8 cellular contexts compared by ENCODE assay signal in genomic region chr7:139109983-139110411, GRCh38. TPM values are rescaled to one million over a fixed set of nuclear protein-coding genes. Genes with fewer than 3 reads are reported as not detected.
DNase-seq lines count a peak whose midpoint lies in the region; ATAC-seq, FAIRE-seq and TF ChIP-seq lines count a peak whose summit lies in the region.

No MANE protein-coding gene starts in this region.

- POLR2A ChIA-PET in naive thymus-derived CD8-positive, alpha-beta T cell (lab: Charles Lee) = interaction anchor here (0.6 to 2.7 kb wide), 8 partner anchors 9 to 44 kb away, joined by 3 to 30 read pairs (median 7); a partner anchor contains a TSS

- TF ChIP-seq CTCF in C4-2B (conservative IDR thresholded peaks at IDR 0.05) (no peak), bronchial epithelial cell (IDR thresholded peaks at IDR 0.05; ENCODE audit: insufficient read depth, low read length, severe bottlenecking) (no peak), D721Med (IDR thresholded peaks at IDR 0.05; ENCODE audit: insufficient read depth, missing control alignments) (no peak)

- DNase-seq in bronchial epithelial cell (ENCODE audit: low read depth) = peak; percentile 35
- no peak for DNase-seq in naive thymus-derived CD8-positive, alpha-beta T cell
- no peak for DNase-seq in OCI-M1 (lab: John Stamatoyannopoulos, UW)
- no peak for DNase-seq in GM12891 (ENCODE audit: insufficient read length, low spot score)
- DNase-seq in D721Med (ENCODE audit: insufficient read length, low spot score) = no peak

- FAIRE-seq in bronchial epithelial cell (lab: Jason Lieb, UNC) = no peak
- FAIRE-seq in GM12891 (lab: Jason Lieb, UNC) = no peak
- FAIRE-seq in D721Med (lab: Jason Lieb, UNC) = no peak

- H3K36me3 Mint-ChIP-seq in naive thymus-derived CD8-positive, alpha-beta T cell = peaks cover 24 to 35% (median 27%) of the 10 kb centered on the region in 3 donors

- peak overlapping the region; percentile 97 for H3K27ac ChIP-seq in C4-2B

- no peaks in the 10 kb centered on the region for H3K36me3 ChIP-seq in bronchial epithelial cell (ENCODE audit: control insufficient read depth, insufficient read depth, low read length)

- ATAC-seq in HG03432 (IDR thresholded peaks at IDR 0.05; ENCODE audit: unreplicated experiment) (peak; percentile 0), HG02623 (IDR thresholded peaks at IDR 0.05; ENCODE audit: unreplicated experiment) (no peak)
- peak in 1 of 2 donors; percentile 41 for ATAC-seq in naive thymus-derived CD8-positive, alpha-beta T cell

- peak overlapping the region; percentile 95 to 99 (median 99) for H3K27ac Mint-ChIP-seq in naive thymus-derived CD8-positive, alpha-beta T cell

- H3K27me3 Mint-ChIP-seq in naive thymus-derived CD8-positive, alpha-beta T cell = no peaks in the 10 kb centered on the region

- H3K9me3 Mint-ChIP-seq in naive thymus-derived CD8-positive, alpha-beta T cell = peaks cover 0 to 10% (median 0%) of the 10 kb centered on the region in 9 donors

- H3K4me1 Mint-ChIP-seq in naive thymus-derived CD8-positive, alpha-beta T cell = peaks cover 19 to 53% (median 47%) of the 10 kb centered on the region in 4 donors

- H3K4me3 ChIP-seq in bronchial epithelial cell (ENCODE audit: low read depth, low read length) = peak overlapping the region; percentile 98

- H3K27me3 ChIP-seq in bronchial epithelial cell (ENCODE audit: control insufficient read depth, insufficient read depth, low read length) = no peaks in the 10 kb centered on the region

- TF ChIP-seq POLR2A in GM12891 (IDR thresholded peaks at IDR 0.05; ENCODE audit: low read depth, low read length) = no peak

- peak overlapping the region; percentile 95 to 100 (median 98) for H3K4me3 Mint-ChIP-seq in naive thymus-derived CD8-positive, alpha-beta T cell

TF ChIP-seq in GM12891, 5 proteins besides CTCF, POLR2A, EP300 and RAD21:
- TF ChIP-seq POLR2AphosphoS5 (IDR thresholded peaks at IDR 0.05; ENCODE audit: low read depth, low read length) = no peak
- TF ChIP-seq TAF1 (IDR thresholded peaks at IDR 0.05; ENCODE audit: low read depth, low read length) = no peak
- TF ChIP-seq SPI1 (IDR thresholded peaks at IDR 0.05; ENCODE audit: low read depth, low read length) = no peak
- TF ChIP-seq PAX5 (IDR thresholded peaks at IDR 0.05; ENCODE audit: insufficient read depth, low read length, severe bottlenecking) = no peak
- no peak for TF ChIP-seq POU2F2 (IDR thresholded peaks at IDR 0.05; ENCODE audit: low read depth, low read length)

RNA-seq across cellular contexts. Expression of gene ZC3HAV1, which starts 0.5 kb away (rescaled TPM):
- 10.6 and 11.3 TPM in 2 replicates for total RNA-seq in bronchial epithelial cell
- total RNA-seq in naive thymus-derived CD8-positive, alpha-beta T cell = 100 to 1,000 TPM; 202 to 214 TPM
- polyA plus RNA-seq in naive thymus-derived CD8-positive, alpha-beta T cell = 100 to 1,000 TPM; 144 to 188 (median 162) TPM
- 20.3 TPM for polyA plus RNA-seq in GM12891 (2012; ENCODE audit: low read depth, missing spikeins)

Comparison
In these comparisons a context has a peak if more than half of its experiments do, and no peak if none do; other contexts are left out.
1. RNA of gene ZC3HAV1, which starts 0.5 kb away (total RNA-seq): 202 to 214 TPM in naive thymus-derived CD8-positive, alpha-beta T cell; 10.6 to 11.3 TPM in bronchial epithelial cell; every median in the first group is over 10 times any median in the second.